ENCODE assay signal across 1 cellular context in genomic region chr17:48574523-48575065, GRCh38.
TF ChIP-seq lines count a peak whose summit lies in the region.

No MANE protein-coding gene starts in this region.

TF ChIP-seq in IMR-90, 13 proteins besides CTCF, POLR2A, EP300 and RAD21:
- TF ChIP-seq CHD1 (IDR thresholded peaks at IDR 0.05; ENCODE audit: low read depth, low read length) (no peak), BHLHE40 (IDR thresholded peaks at IDR 0.05; ENCODE audit: low read depth, low read length) (no peak), USF2 (IDR thresholded peaks at IDR 0.05; ENCODE audit: low read depth, low read length) (no peak), NFE2L2 (IDR thresholded peaks at IDR 0.05; ENCODE audit: low read depth, low read length) (no peak), MAFK (IDR thresholded peaks at IDR 0.05; ENCODE audit: low read depth, low read length) (no peak), CEBPB (IDR thresholded peaks at IDR 0.05; ENCODE audit: low read depth, low read length) (no peak), FOS (IDR thresholded peaks at IDR 0.05; ENCODE audit: low read depth, low read length) (no peak), RCOR1 (IDR thresholded peaks at IDR 0.05; ENCODE audit: insufficient replicate concordance, low read length) (no peak), MAZ (IDR thresholded peaks at IDR 0.05; ENCODE audit: borderline replicate concordance, low read depth, low read length) (no peak), ELK1 (IDR thresholded peaks at IDR 0.05; ENCODE audit: borderline replicate concordance, low read depth, low read length) (no peak), RFX5 (IDR thresholded peaks at IDR 0.05; ENCODE audit: low read depth, low read length) (no peak), MXI1 (IDR thresholded peaks at IDR 0.05; ENCODE audit: borderline replicate concordance, low read depth, low read length) (no peak)
